12 cellular contexts compared by ENCODE assay signal in the genomic region with DNA sequence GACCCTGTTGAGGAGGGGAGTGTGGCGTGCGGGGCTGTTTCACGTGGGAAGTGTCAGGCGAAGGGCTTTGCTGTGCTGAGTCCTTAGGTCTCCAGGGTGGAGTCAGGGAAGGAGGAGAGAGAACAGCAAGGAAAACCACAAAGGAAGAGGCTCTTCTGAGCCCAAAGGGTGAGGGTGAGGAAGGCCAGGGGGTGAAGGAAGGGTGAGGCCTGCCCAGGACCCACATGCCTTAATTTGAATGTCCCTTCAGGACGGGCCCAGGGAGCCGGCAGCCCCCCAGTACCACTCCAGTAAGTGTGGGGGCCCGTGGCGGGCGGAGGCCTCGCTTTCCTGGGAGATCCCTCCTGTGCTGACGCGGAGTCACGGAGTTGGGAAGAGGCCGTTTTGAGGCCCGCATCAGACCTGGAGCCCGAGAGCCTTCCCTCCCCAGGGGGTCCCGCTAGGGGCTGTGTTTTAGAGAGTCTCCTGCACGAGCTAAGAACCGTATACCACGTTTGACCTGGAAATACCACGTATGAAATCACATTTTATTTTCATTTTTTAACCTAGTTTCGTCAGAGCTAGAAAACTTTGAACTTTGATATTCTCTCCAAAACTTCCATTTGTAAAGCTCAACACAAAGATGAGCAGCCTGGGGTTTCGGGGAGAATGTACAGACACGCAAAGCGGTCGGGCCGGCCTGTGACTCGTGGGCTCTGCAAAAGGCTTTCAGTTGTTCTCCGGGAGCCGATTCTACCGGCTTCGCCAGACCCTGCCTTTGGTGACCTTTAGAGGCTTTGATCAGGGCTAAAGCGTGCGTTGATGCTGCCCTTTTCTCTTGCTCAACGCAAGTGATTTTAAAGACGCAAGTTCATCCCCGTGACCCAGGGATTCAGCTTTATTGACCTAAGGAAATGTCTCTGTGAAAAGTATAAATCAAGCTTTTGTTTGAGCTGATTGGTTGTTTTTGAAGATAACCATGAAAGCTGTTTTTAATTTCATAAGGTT. TPM values are rescaled to one million over a fixed set of nuclear protein-coding genes. Genes with fewer than 3 reads are reported as not detected.
DNase-seq lines count a peak whose midpoint lies in the region; TF ChIP-seq lines count a peak whose summit lies in the region.
"Had no signal": no experiment of that assay in that cellular context is flagged by ENCODE, and none has a peak within 500 bp of the region (broad histone marks: within the 10 kb centered on the region; RNA-seq: fewer than 3 reads in every experiment).

No MANE protein-coding gene starts in this region.

- peak overlapping the region; percentile 77 to 88 for H3K4me3 Mint-ChIP-seq in CD14-positive monocyte
- H3K4me3 Mint-ChIP-seq: mesothelial cell of epicardium had no signal

- no peak for TF ChIP-seq CTCF in CD14-positive monocyte (IDR thresholded peaks at IDR 0.05)

- H3K36me3 Mint-ChIP-seq in CD14-positive monocyte = peaks cover 10 to 30% of the 10 kb centered on the region in 2 donors
- H3K36me3 Mint-ChIP-seq: activated naive CD4-positive, alpha-beta T cell treated with anti-CD3 and anti-CD28 coated beads, Interleukin-2, amount 50 U/mL, for 72 hours had no signal

- H3K9me3 Mint-ChIP-seq in CD14-positive monocyte = peaks cover 0 to 4% (median 0%) of the 10 kb centered on the region in 7 donors
- H3K9me3 Mint-ChIP-seq: activated naive CD4-positive, alpha-beta T cell treated with anti-CD3 and anti-CD28 coated beads, Interleukin-2, amount 50 U/mL, for 72 hours; mesothelial cell of epicardium had no signal

- WGBS in adipose tissue, 3 donors = 70 to 83% (median 72%) methylated on average over 36 to 37 of the region's 37 CpGs

- H3K27ac Mint-ChIP-seq in CD14-positive monocyte = peak overlapping the region; percentile 94 to 99 (median 95)
- H3K27ac Mint-ChIP-seq: activated naive CD4-positive, alpha-beta T cell treated with anti-CD3 and anti-CD28 coated beads, Interleukin-2, amount 50 U/mL, for 72 hours had no signal

- peaks cover 56% of the 10 kb centered on the region for H3K4me1 Mint-ChIP-seq in CD14-positive monocyte

- intact Hi-C loops in CD14-positive monocyte (cut with micrococcal nuclease) = loop anchor here in 1 of 2 donors (5.0 kb wide), 2 partner anchors 34 to 46 kb away; no protein-coding TSS in a partner anchor
- intact Hi-C loops in posterior vena cava (cut with DNase I) = no loop called here

- peak overlapping the region; percentile 71 for H3K27ac ChIP-seq in adipose tissue (ENCODE audit: low read depth, low read length)

- DNase-seq in CD14-positive monocyte (ENCODE audit: low spot score) (no peak), iPS-NIHi11 (ENCODE audit: low spot score) (peak; percentile 23), posterior vena cava (ENCODE audit: low spot score) (peak; percentile 75), HK-2 (ENCODE audit: unreplicated experiment) (no peak), LoVo (ENCODE audit: low spot score) (no peak)
- DNase-seq in activated CD4-positive, alpha-beta T cell treated with anti-CD3 and anti-CD28 coated beads for 1 hour = no peak
- no peak for DNase-seq in activated CD8-positive, alpha-beta memory T cell treated with anti-CD3 and anti-CD28 coated beads for 24 hours
- DNase-seq: activated CD4-positive, alpha-beta T cell treated with anti-CD3 and anti-CD28 coated beads, Interleukin-2, amount 50 U/mL, for 4 hours; NCI-H526 treated with DMSO at 0.1 percent for 48 hours had no signal

- H3K27me3 Mint-ChIP-seq in CD14-positive monocyte (ENCODE audit: low read depth in 3 of 3) = peaks cover 0 to 2% (median 0%) of the 10 kb centered on the region in 3 donors

RNA-seq across cellular contexts. Expression of gene TTYH3, which starts 23.6 kb away (rescaled TPM):
- polyA plus RNA-seq in CD14-positive monocyte = 10 to 100 TPM; 13.4 to 17.4 TPM
- 10 to 100 TPM in 2 of 3 donors, 1 to 10 TPM in 1; 7.2 to 49.8 (median 26.4) TPM for polyA plus RNA-seq in adipose tissue
- 10 to 100 TPM; 50.1 to 51.6 TPM for total RNA-seq in posterior vena cava

RNA-seq across cellular contexts. Expression of gene IQCE, which starts 49.4 kb away (rescaled TPM):
- polyA plus RNA-seq in CD14-positive monocyte (1 to 10 TPM; 1.8 to 3.0 TPM), adipose tissue (1 to 10 TPM; 4.3 to 8.7 (median 5.4) TPM)
- total RNA-seq in posterior vena cava = 10 to 100 TPM; 14.6 to 19.1 TPM

RNA-seq across cellular contexts. Expression of gene BRAT1, which starts 52.9 kb away (rescaled TPM):
- 10 to 100 TPM; 31.6 to 32.5 TPM for polyA plus RNA-seq in CD14-positive monocyte
- polyA plus RNA-seq in adipose tissue = 10 to 100 TPM; 17.8 to 29.8 (median 18.7) TPM
- total RNA-seq in posterior vena cava = 10 to 100 TPM; 16.3 to 17.2 TPM

Comparison
In these comparisons a context has a peak if more than half of its experiments do, and no peak if none do; other contexts are left out.
1. DNase-seq: peak in iPS-NIHi11 (single experiment) and posterior vena cava (single experiment); none in CD14-positive monocyte (single experiment), HK-2 (single experiment), LoVo (single experiment), activated CD4-positive, alpha-beta T cell treated with anti-CD3 and anti-CD28 coated beads for 1 hour (single experiment) and activated CD8-positive, alpha-beta memory T cell treated with anti-CD3 and anti-CD28 coated beads for 24 hours (single experiment).